Comparison of ENCODE assay signal across 8 cellular contexts in the genomic region with DNA sequence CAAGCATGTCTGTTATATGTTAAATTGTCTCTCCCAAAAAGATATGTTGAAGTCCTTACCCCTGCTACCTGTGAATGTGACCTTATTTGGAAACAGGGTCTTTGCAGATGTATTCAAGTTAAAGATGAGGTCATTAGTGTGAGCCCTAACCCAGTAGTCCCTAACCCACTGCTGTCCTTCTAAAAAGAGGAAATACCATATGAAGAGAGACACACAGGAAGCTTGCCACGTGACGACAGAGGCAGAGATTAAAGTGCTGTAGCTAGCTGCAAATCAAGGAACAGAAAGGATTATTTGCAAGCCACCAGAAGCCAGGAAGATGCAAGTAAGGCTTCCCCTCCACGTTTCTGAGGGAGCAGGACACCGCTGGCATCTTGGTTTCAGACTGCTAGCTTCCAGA.
DNase-seq lines count a peak whose midpoint lies in the region; ATAC-seq and TF ChIP-seq lines count a peak whose summit lies in the region.

No MANE protein-coding gene starts in this region.

- intact Hi-C loops in Calu3 (cut with micrococcal nuclease; ENCODE audit: unreplicated experiment) (no loop called here), posterior vena cava (cut with DNase I) (no loop called here)

- H3K9me3 Mint-ChIP-seq in Calu3 (ENCODE audit: low read depth, unreplicated experiment) (no peaks in the 10 kb centered on the region), T-cell (no peaks in the 10 kb centered on the region)

- ATAC-seq in HG03095 (IDR thresholded peaks at IDR 0.05; ENCODE audit: unreplicated experiment) (peak; percentile 70), T-cell (replicated peaks in 1 of 4) (peak; percentile 71 to 93 (median 88)), left lobe of liver (peak; percentile 46), HG03045 (IDR thresholded peaks at IDR 0.05; ENCODE audit: unreplicated experiment) (no peak)

- H3K27me3 Mint-ChIP-seq in Calu3 (ENCODE audit: unreplicated experiment) (no peaks in the 10 kb centered on the region), T-cell (peaks cover 0 to 12% of the 10 kb centered on the region in 2 donors)

- POLR2A ChIA-PET in T-cell (lab: Charles Lee): no interaction called here

- TF ChIP-seq CTCF in Calu3 (IDR thresholded peaks at IDR 0.05; ENCODE audit: unreplicated experiment): no peak

- H3K4me1 Mint-ChIP-seq in Calu3 (ENCODE audit: low read depth, unreplicated experiment) (peaks cover 54% of the 10 kb centered on the region), T-cell (peaks cover 8 to 18% (median 12%) of the 10 kb centered on the region in 3 donors)

- CTCF ChIA-PET in Calu3 (lab: Charles Lee): no interaction called here
- CTCF ChIA-PET in T-cell (lab: Charles Lee): interaction anchor here (1.4 kb wide), 2 partner anchors 61 kb away, joined by 3 to 6 read pairs; no protein-coding TSS in a partner anchor

- BruUV-seq in Calu3 (replicated peaks; lab: Mats Ljungman, UMichigan): no TSS peak

- DNase-seq in Calu3 (no peak), T-cell (peak in 28 of 34 experiments; percentile 3 to 59 (median 22)), left lobe of liver (ENCODE audit: low spot score) (no peak), NCI-H510A (lab: John Stamatoyannopoulos, UW) (no peak), posterior vena cava (ENCODE audit: low spot score) (no peak), GM19238 (ENCODE audit: insufficient read length, low spot score) (no peak)

- no peak overlapping the region for H3K4me3 Mint-ChIP-seq in Calu3 (ENCODE audit: low read depth, unreplicated experiment)
- H3K4me3 Mint-ChIP-seq in T-cell: peak overlapping the region in 2 of 3 donors; percentile 15 to 25

- H3K36me3 Mint-ChIP-seq in Calu3 (ENCODE audit: insufficient read depth, unreplicated experiment) (peaks cover 13% of the 10 kb centered on the region), T-cell (no peaks in the 10 kb centered on the region)

- H3K27ac Mint-ChIP-seq in Calu3 (ENCODE audit: unreplicated experiment) (peak overlapping the region; percentile 44), T-cell (peak overlapping the region; percentile 51 to 54)

Comparison
In these comparisons a context has a peak if more than half of its experiments do, and no peak if none do; other contexts are left out.
1. DNase-seq: peak in T-cell (28 of 34); none in Calu3 (single experiment), left lobe of liver (single experiment), NCI-H510A (single experiment), posterior vena cava (single experiment) and GM19238 (single experiment).